ENCODE assay signal across 1 cellular context in genomic region chr2:36393738-36394256, GRCh38.
TF ChIP-seq lines count a peak whose summit lies in the region.

No MANE protein-coding gene starts in this region.

TF ChIP-seq in A549, 52 proteins besides CTCF, POLR2A, EP300 and RAD21:
- TF ChIP-seq ATOH8 (CRISPR knock-in tag; IDR thresholded peaks at IDR 0.05; ENCODE audit: low read depth) (0 out of 2 replicates have a peak, but pooled peaks have one; percentile 11), FOSB (CRISPR knock-in tag; IDR thresholded peaks at IDR 0.05) (peak; percentile 76; the same call in 1 of the 2 replicates), POLR2AphosphoS2 (conservative IDR thresholded peaks at IDR 0.05; ENCODE audit: low read length) (0 out of 2 replicates have a peak, but pooled peaks have one; percentile 39), HOXB5 (CRISPR knock-in tag; IDR thresholded peaks at IDR 0.05) (peak; percentile 70; the same call in 1 of the 2 replicates), BHLHE40 (IDR thresholded peaks at IDR 0.05; ENCODE audit: low read depth, low read length) (no peak), HOXB13 (CRISPR knock-in tag; IDR thresholded peaks at IDR 0.05; ENCODE audit: low read depth) (0 out of 2 replicates have a peak, but pooled peaks have one; percentile 14), TP53 (CRISPR knock-in tag; IDR thresholded peaks at IDR 0.05) (0 out of 2 replicates have a peak, but pooled peaks have one; percentile 6), KDM1A (IDR thresholded peaks at IDR 0.05; ENCODE audit: low read depth) (no peak)
